8 cellular contexts compared by ENCODE assay signal in the genomic region with DNA sequence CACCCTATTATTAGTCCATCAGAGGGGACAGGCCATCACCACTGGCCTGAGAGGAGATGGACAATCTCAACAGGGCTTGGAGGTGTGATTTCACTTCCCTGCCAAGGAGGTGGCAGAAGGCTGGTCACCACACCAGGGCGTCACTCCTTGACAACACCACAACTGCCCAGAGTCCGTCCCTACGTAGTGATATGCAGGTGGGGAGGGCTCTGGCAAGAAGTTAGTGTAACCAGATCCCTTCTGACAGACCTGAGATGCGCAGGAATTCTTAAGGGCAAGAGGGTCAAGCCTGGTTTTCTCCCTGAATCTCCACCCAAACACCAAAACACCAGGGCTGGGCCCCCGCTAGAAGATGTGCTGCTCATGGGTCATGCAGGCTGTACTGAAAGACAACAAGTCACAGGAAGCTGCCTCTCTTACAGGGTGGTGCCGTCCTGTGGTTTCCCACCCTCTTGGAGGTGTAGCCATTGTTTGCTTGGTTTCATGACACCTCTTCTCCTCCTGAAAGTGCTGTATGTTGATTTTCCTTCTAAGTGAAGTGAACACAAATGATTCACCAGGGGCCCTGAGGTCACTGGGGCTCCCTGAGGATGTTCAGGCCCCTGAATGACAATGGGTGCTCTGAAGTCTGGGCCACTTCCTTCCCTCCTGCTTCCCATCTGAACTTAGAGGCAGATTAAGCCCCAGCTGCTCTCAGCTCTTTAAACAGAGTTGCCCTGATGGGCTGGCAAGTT. TPM values are rescaled to one million over a fixed set of nuclear protein-coding genes. Genes with fewer than 3 reads are reported as not detected.
DNase-seq lines count a peak whose midpoint lies in the region; ATAC-seq and TF ChIP-seq lines count a peak whose summit lies in the region.

No MANE protein-coding gene starts in this region.

- no peak overlapping the region for H3K4me2 ChIP-seq in osteoblast (ENCODE audit: insufficient read depth, low read length)

- DNase-seq in activated CD4-positive, alpha-beta T cell treated with anti-CD3 and anti-CD28 coated beads, Interleukin-2, amount 10 ng/mL, durations not matched to agents 24 days and 14 days, result peak; percentile 90
- DNase-seq in fibroblast of mammary gland (ENCODE audit: low read depth) (peak; percentile 15), middle frontal gyrus (ENCODE audit: extremely low spot score, low spot score) (no peak), osteoblast (ENCODE audit: insufficient read length, low spot score, missing footprints) (no peak), suprapubic skin (ENCODE audit: low spot score in 2 of 2) (no peak)
- DNase-seq in stimulated activated CD8-positive, alpha-beta memory T cell treated with anti-CD3 and anti-CD28 coated beads, Interleukin-15, amount 100 ng/mL, for 1 hour (ENCODE audit: low read depth), result peak; percentile 27

- peaks cover 10% of the 10 kb centered on the region for H3K9me3 Mint-ChIP-seq in activated CD4-positive, alpha-beta T cell treated with anti-CD3 and anti-CD28 coated beads, Interleukin-2, amount 10 ng/mL, durations not matched to agents 24 days and 14 days

- H3K27ac Mint-ChIP-seq in activated CD4-positive, alpha-beta T cell treated with anti-CD3 and anti-CD28 coated beads, Interleukin-2, amount 10 ng/mL, durations not matched to agents 24 days and 14 days, result peak overlapping the region; percentile 59

- H3K79me2 ChIP-seq in osteoblast (ENCODE audit: insufficient read depth, low read length), result peaks cover 8% of the 10 kb centered on the region

- peaks cover 15% of the 10 kb centered on the region for H4K20me1 ChIP-seq in osteoblast (ENCODE audit: insufficient read depth, low read length)

- intact Hi-C loops in activated CD4-positive, alpha-beta T cell treated with anti-CD3 and anti-CD28 coated beads, Interleukin-2, amount 10 ng/mL, durations not matched to agents 24 days and 14 days (cut with micrococcal nuclease), result loop anchor here (1.0 to 2.0 kb wide), 4 partner anchors 27 to 174 kb away; a partner anchor contains a TSS

- H2AFZ ChIP-seq in osteoblast (ENCODE audit: low read length), result no peak overlapping the region

- H3K27me3 ChIP-seq in osteoblast (ENCODE audit: insufficient read depth, low read length), result no peaks in the 10 kb centered on the region
- H3K27me3 ChIP-seq in suprapubic skin, result no peaks in the 10 kb centered on the region

- H3K4me1 ChIP-seq in osteoblast (ENCODE audit: insufficient read depth, low read length) (peaks cover 15% of the 10 kb centered on the region), suprapubic skin (peaks cover 4% of the 10 kb centered on the region)

- peak overlapping the region; percentile 23 for H3K4me3 Mint-ChIP-seq in activated CD4-positive, alpha-beta T cell treated with anti-CD3 and anti-CD28 coated beads, Interleukin-2, amount 10 ng/mL, durations not matched to agents 24 days and 14 days

- TF ChIP-seq POLR2A in suprapubic skin (IDR thresholded peaks at IDR 0.05), result no peak

- H3K9me3 ChIP-seq in osteoblast (ENCODE audit: low read depth, low read length) (no peaks in the 10 kb centered on the region), suprapubic skin (no peaks in the 10 kb centered on the region)

- no peak for TF ChIP-seq EP300 in suprapubic skin (IDR thresholded peaks at IDR 0.05)

- TF ChIP-seq CTCF in fibroblast of mammary gland (conservative IDR thresholded peaks at IDR 0.05; ENCODE audit: control insufficient read depth, insufficient read depth, low read depth, low read length) (no peak), osteoblast (IDR thresholded peaks at IDR 0.05; ENCODE audit: extremely low read depth, low read depth, low read length) (no peak), suprapubic skin (IDR thresholded peaks at IDR 0.05) (no peak)

- H3K4me3 ChIP-seq in fibroblast of mammary gland (ENCODE audit: control insufficient read depth, low read depth, low read length) (no peak overlapping the region), osteoblast (ENCODE audit: insufficient read depth, low read length) (no peak overlapping the region), suprapubic skin (no peak overlapping the region)

- peaks cover 1% of the 10 kb centered on the region for H3K27me3 Mint-ChIP-seq in activated CD4-positive, alpha-beta T cell treated with anti-CD3 and anti-CD28 coated beads, Interleukin-2, amount 10 ng/mL, durations not matched to agents 24 days and 14 days

- WGBS in suprapubic skin, result 90% methylated on average over 6 of the region's 6 CpGs

- ATAC-seq in HG03175 (IDR thresholded peaks at IDR 0.05; ENCODE audit: unreplicated experiment), result peak; percentile 63
- no peak for ATAC-seq in HG03135 (IDR thresholded peaks at IDR 0.05; ENCODE audit: unreplicated experiment)

- H3K4me1 Mint-ChIP-seq in activated CD4-positive, alpha-beta T cell treated with anti-CD3 and anti-CD28 coated beads, Interleukin-2, amount 10 ng/mL, durations not matched to agents 24 days and 14 days, result peaks cover 44% of the 10 kb centered on the region

- H3K27ac ChIP-seq in osteoblast (ENCODE audit: low read depth, low read length) (no peak overlapping the region), suprapubic skin (no peak overlapping the region)

- H3K36me3 ChIP-seq in osteoblast (ENCODE audit: insufficient read depth, low read length) (no peaks in the 10 kb centered on the region), suprapubic skin (no peaks in the 10 kb centered on the region)

- H3K36me3 Mint-ChIP-seq in activated CD4-positive, alpha-beta T cell treated with anti-CD3 and anti-CD28 coated beads, Interleukin-2, amount 10 ng/mL, durations not matched to agents 24 days and 14 days (ENCODE audit: low read depth), result peaks cover 10% of the 10 kb centered on the region

RNA-seq across cellular contexts. Expression of a gene that starts 27.1 kb away (rescaled TPM):
- 8.5 and 9.8 TPM in 2 replicates for total RNA-seq in activated CD4-positive, alpha-beta T cell treated with anti-CD3 and anti-CD28 coated beads, Interleukin-2, amount 10 ng/mL, durations not matched to agents 24 days and 14 days
- total RNA-seq in osteoblast, result 8.8 and 9.0 TPM in 2 replicates
- total RNA-seq in suprapubic skin, result 10 to 100 TPM; 14.8 to 35.6 (median 17.3) TPM

Comparison
In these comparisons a context has a peak if more than half of its experiments do, and no peak if none do; other contexts are left out.
1. DNase-seq: peak in activated CD4-positive, alpha-beta T cell treated with anti-CD3 and anti-CD28 coated beads, Interleukin-2, amount 10 ng/mL, durations not matched to agents 24 days and 14 days (single experiment), fibroblast of mammary gland (single experiment) and stimulated activated CD8-positive, alpha-beta memory T cell treated with anti-CD3 and anti-CD28 coated beads, Interleukin-15, amount 100 ng/mL, for 1 hour (single experiment); none in middle frontal gyrus (single experiment), osteoblast (single experiment) and suprapubic skin (0 of 2).